Comparison of ENCODE assay signal across 11 cellular contexts in the genomic region with DNA sequence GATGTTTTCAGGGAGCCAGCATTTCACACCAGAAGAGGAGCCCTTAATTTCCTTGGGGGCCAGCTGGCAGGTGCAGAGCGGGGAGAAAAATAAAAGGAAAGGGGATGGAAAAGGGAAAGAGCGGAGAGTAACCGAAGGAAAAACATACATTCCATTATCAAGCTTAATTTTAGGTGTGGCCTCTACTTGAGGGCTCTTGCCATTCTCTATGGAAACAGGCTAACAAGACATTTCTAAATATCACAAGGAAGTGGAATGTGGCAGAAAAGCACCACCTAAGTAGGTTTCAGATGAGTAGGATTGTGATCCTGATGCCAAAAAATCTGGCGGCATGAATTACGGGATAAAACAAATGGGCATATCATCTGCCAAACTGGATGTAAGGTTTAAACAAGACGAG. TPM values are rescaled to one million over a fixed set of nuclear protein-coding genes. Genes with fewer than 3 reads are reported as not detected.
DNase-seq lines count a peak whose midpoint lies in the region; ATAC-seq, FAIRE-seq and TF ChIP-seq lines count a peak whose summit lies in the region.
"Had no signal": no experiment of that assay in that cellular context is flagged by ENCODE, and none has a peak within 500 bp of the region (broad histone marks: within the 10 kb centered on the region; RNA-seq: fewer than 3 reads in every experiment).

No MANE protein-coding gene starts in this region.

- CTCF ChIA-PET in PC-9 (lab: Charles Lee) (interaction anchor here (0.7 to 2.0 kb wide), 2 partner anchors 11 to 26 kb away, joined by 3 to 21 read pairs; no protein-coding TSS in a partner anchor), endothelial cell of umbilical vein (lab: Charles Lee) (interaction anchor here (0.6 to 3.4 kb wide), 11 partner anchors 10 to 144 kb away, joined by 3 to 69 read pairs (median 6); a partner anchor contains a TSS), RWPE1 (lab: Yijun Ruan, JAX) (interaction anchor here (0.6 to 2.0 kb wide), 14 partner anchors 10 to 289 kb away, joined by 3 to 13 read pairs (median 4); a partner anchor contains a TSS)

- H3K4me3 ChIP-seq in PC-9, result peak overlapping the region; percentile 89; the same call in 1 of the 2 replicates
- H3K4me3 ChIP-seq in endothelial cell of umbilical vein (replicated peaks in 1 of 3; ENCODE audit: insufficient read depth in 1 of 3, low read depth in 1 of 3, low read length in 3 of 3), result peak overlapping the region in 1 of 3 experiments; percentile 30
- H3K4me3 ChIP-seq in skeletal muscle satellite cell (ENCODE audit: low read length), result peak overlapping the region; percentile 88

- peaks cover 37% of the 10 kb centered on the region for H3K79me2 ChIP-seq in PC-9 (ENCODE audit: low read depth)
- H3K79me2 ChIP-seq in endothelial cell of umbilical vein (ENCODE audit: control insufficient read depth, insufficient read depth, low read length), result peaks cover 39% of the 10 kb centered on the region

- H3K9ac ChIP-seq in endothelial cell of umbilical vein (replicated peaks; ENCODE audit: extremely low read depth, insufficient read depth, low read length) (no peak overlapping the region), skeletal muscle satellite cell (ENCODE audit: low read depth, low read length) (peak overlapping the region; percentile 98)

- H3F3A ChIP-seq in PC-9 (ENCODE audit: insufficient read depth, low read depth), result no peaks in the 10 kb centered on the region; the same call in 1 of the 2 replicates

- H3K4me1 ChIP-seq in PC-9 (replicated peaks; ENCODE audit: insufficient read depth) (peaks cover 14% of the 10 kb centered on the region), endothelial cell of umbilical vein (ENCODE audit: control insufficient read depth, extremely low read depth, insufficient read depth, low read length) (peaks cover 20% of the 10 kb centered on the region), skeletal muscle satellite cell (ENCODE audit: control insufficient read depth, insufficient read depth, low read length) (peaks cover 19% of the 10 kb centered on the region)

- dilution Hi-C loops in endothelial cell of umbilical vein (cut with MboI; ENCODE audit: extremely low pct_ligation_motif_present, low sequenced_read_pairs), result no loop called here

- H3K27me3 ChIP-seq in PC-9 (ENCODE audit: insufficient read depth, low read depth) (no peaks in the 10 kb centered on the region), endothelial cell of umbilical vein (ENCODE audit: control insufficient read depth in 2 of 2, insufficient read depth in 2 of 2, low read length in 2 of 2) (peaks cover 4 to 8% of the 10 kb centered on the region in 2 experiments), skeletal muscle satellite cell (ENCODE audit: control insufficient read depth, insufficient read depth, low read length) (no peaks in the 10 kb centered on the region)

- ATAC-seq in esophagus mucosa, result no peak

- H2AFZ ChIP-seq in PC-9 (peak overlapping the region; percentile 95), endothelial cell of umbilical vein (ENCODE audit: low read depth, low read length) (peak overlapping the region; percentile 90)

- H3K4me2 ChIP-seq in PC-9, result peak overlapping the region; percentile 95
- H3K4me2 ChIP-seq in endothelial cell of umbilical vein (ENCODE audit: insufficient read depth, low read length), result peak overlapping the region; percentile 90
- H3K4me2 ChIP-seq in skeletal muscle satellite cell (ENCODE audit: low read length), result peak overlapping the region; percentile 88

- TF ChIP-seq CTCF in PC-9 (conservative IDR thresholded peaks at IDR 0.05) (no peak), endothelial cell of umbilical vein (IDR thresholded peaks at IDR 0.05; ENCODE audit: extremely low read depth in 1 of 2, insufficient read depth in 1 of 2, low read depth in 1 of 2, low read length in 2 of 2) (no peak), RWPE1 (conservative IDR thresholded peaks at IDR 0.05; ENCODE audit: low read depth) (no peak)

- H3K9me3 ChIP-seq in PC-9 (ENCODE audit: insufficient read depth, low read depth), result no peaks in the 10 kb centered on the region
- H3K9me3 ChIP-seq in endothelial cell of umbilical vein (replicated peaks; ENCODE audit: control insufficient read depth, insufficient read depth, low read length), result no peaks in the 10 kb centered on the region
- no peaks in the 10 kb centered on the region for H3K9me3 ChIP-seq in skeletal muscle satellite cell (replicated peaks; ENCODE audit: low read length)

- H3K36me3 ChIP-seq in PC-9 (ENCODE audit: low read depth), result peaks cover 14% of the 10 kb centered on the region; the same call in 1 of the 2 replicates
- peaks cover 3 to 11% of the 10 kb centered on the region in 2 experiments for H3K36me3 ChIP-seq in endothelial cell of umbilical vein (ENCODE audit: control insufficient read depth in 2 of 2, extremely low read depth in 1 of 2, insufficient read depth in 2 of 2, low read length in 2 of 2)
- H3K36me3 ChIP-seq in skeletal muscle satellite cell (ENCODE audit: insufficient read depth, low read length), result peaks cover 21% of the 10 kb centered on the region

- no peak for FAIRE-seq in endothelial cell of umbilical vein (lab: Jason Lieb, UNC)
- FAIRE-seq: islet of Langerhans had no signal

- H4K20me1 ChIP-seq in PC-9 (ENCODE audit: insufficient read depth), result peaks cover 12% of the 10 kb centered on the region
- peaks cover 8% of the 10 kb centered on the region for H4K20me1 ChIP-seq in endothelial cell of umbilical vein (replicated peaks; ENCODE audit: control insufficient read depth, extremely low read depth, insufficient read depth, low read length)

- H3K9me1 ChIP-seq in endothelial cell of umbilical vein (replicated peaks; ENCODE audit: control insufficient read depth, extremely low read depth, insufficient read depth, low read length), result no peaks in the 10 kb centered on the region

- H3K27ac ChIP-seq in PC-9 (no peak overlapping the region), endothelial cell of umbilical vein (ENCODE audit: insufficient read depth, low read depth, low read length) (no peak overlapping the region), RWPE1 (no peak overlapping the region)

- no peak for TF ChIP-seq POLR2A in endothelial cell of umbilical vein (IDR thresholded peaks at IDR 0.05; ENCODE audit: low read depth, low read length)

- BruUV-seq in PC-9 (replicated peaks; lab: Mats Ljungman, UMichigan) (no TSS peak), endothelial cell of umbilical vein (replicated peaks; lab: Mats Ljungman, UMichigan) (no TSS peak)

- DNase-seq in NCI-H1092 treated with DMSO at 0.1 percent for 48 hours (lab: John Stamatoyannopoulos, UW) (peak; percentile 35), NCI-H1092 (lab: John Stamatoyannopoulos, UW) (no peak), PC-9 (no peak), endothelial cell of umbilical vein (ENCODE audit: low read depth, low spot score) (no peak), NCI-H2196 treated with DMSO at 0.1 percent for 48 hours (lab: John Stamatoyannopoulos, UW; ENCODE audit: unreplicated experiment) (no peak), RWPE1 (ENCODE audit: low spot score) (no peak)

- H3K9me2 ChIP-seq in PC-9 (ENCODE audit: insufficient read depth), result no peaks in the 10 kb centered on the region

- intact Hi-C loops in PC-9 (cut with micrococcal nuclease; ENCODE audit: unreplicated experiment) (no loop called here), endothelial cell of umbilical vein (cut with micrococcal nuclease) (loop anchor here (5.0 kb wide), 1 partner anchor 80 kb away; a partner anchor contains a TSS)

- POLR2A ChIA-PET in PC-9 (lab: Charles Lee; ENCODE audit: unreplicated experiment), result no interaction called here
- POLR2A ChIA-PET in endothelial cell of umbilical vein (lab: Charles Lee), result interaction anchor here (1.1 kb wide), 1 partner anchor 11 kb away, joined by 4 read pairs; no protein-coding TSS in a partner anchor
- POLR2A ChIA-PET in RWPE1 (lab: Yijun Ruan, JAX; ENCODE audit: low non-redundant PET), result interaction anchor here (0.5 kb wide), 1 partner anchor 15 kb away, joined by 10 read pairs; no protein-coding TSS in a partner anchor

TF ChIP-seq in endothelial cell of umbilical vein, 7 proteins besides CTCF, POLR2A, EP300 and RAD21 (continues in another document):
- TF ChIP-seq GATA2 (IDR thresholded peaks at IDR 0.05; ENCODE audit: insufficient read depth, insufficient read length, low read depth, low read length), result no peak

RNA-seq across cellular contexts. Expression of a gene that starts 1.0 kb away (rescaled TPM):
- total RNA-seq in PC-9 (2021) (92.7 and 109 TPM in 2 replicates), endothelial cell of umbilical vein (156 and 159 TPM in 2 replicates), esophagus mucosa (69.4 TPM)
- polyA plus RNA-seq in endothelial cell of umbilical vein, result 51.2 and 110 TPM in 2 replicates
- polyA plus RNA-seq in endothelial cell of umbilical vein (2011; cell fraction: cytosol; rRNA removed), result 53.9 and 54.1 TPM in 2 replicates
- 349 and 417 TPM in 2 replicates for polyA plus RNA-seq in endothelial cell of umbilical vein (2011; cell fraction: nucleus; rRNA removed)
- 90.8 and 106 TPM in 2 replicates for polyA plus RNA-seq in endothelial cell of umbilical vein (2012)
- 138 and 184 TPM in 2 replicates for polyA minus RNA-seq in endothelial cell of umbilical vein
- 21.7 TPM for polyA minus RNA-seq in endothelial cell of umbilical vein (2011; cell fraction: cytosol; rRNA and poly(A)+ RNA removed)
- polyA minus RNA-seq in endothelial cell of umbilical vein (2011; cell fraction: nucleus; rRNA and poly(A)+ RNA removed), result 152 and 197 TPM in 2 replicates
- 100 and 113 TPM in 2 replicates for total RNA-seq in skeletal muscle satellite cell (2012; rRNA removed)

RNA-seq across cellular contexts. Expression of a gene that starts 49.0 kb away (rescaled TPM):
- 0.75 TPM in 1 of 2 replicates, not detected in the other for total RNA-seq in PC-9 (2021)
- total RNA-seq in endothelial cell of umbilical vein, result not detected in 2 replicates
- polyA plus RNA-seq in endothelial cell of umbilical vein, result not detected in 2 replicates
- polyA plus RNA-seq in endothelial cell of umbilical vein (2011; cell fraction: cytosol; rRNA removed), result not detected in 2 replicates
- polyA plus RNA-seq in endothelial cell of umbilical vein (2011; cell fraction: nucleus; rRNA removed), result 0.14 TPM in 1 of 2 replicates, not detected in the other
- not detected in 2 replicates for polyA plus RNA-seq in endothelial cell of umbilical vein (2012)
- not detected in 2 replicates for polyA minus RNA-seq in endothelial cell of umbilical vein
- polyA minus RNA-seq in endothelial cell of umbilical vein (2011; cell fraction: cytosol; rRNA and poly(A)+ RNA removed), result not detected
- not detected in 2 replicates for polyA minus RNA-seq in endothelial cell of umbilical vein (2011; cell fraction: nucleus; rRNA and poly(A)+ RNA removed)
- total RNA-seq in skeletal muscle satellite cell (2012; rRNA removed), result 0.25 TPM in 1 of 2 replicates, not detected in the other
- 0.08 TPM for total RNA-seq in esophagus mucosa
- total RNA-seq: A172, dermis microvascular lymphatic vessel endothelial cell had no signal

RNA-seq across cellular contexts. Expression of a gene that starts 55.8 kb away (rescaled TPM):
- total RNA-seq in PC-9 (2021) (81.3 and 105 TPM in 2 replicates), endothelial cell of umbilical vein (8.5 and 9.0 TPM in 2 replicates), esophagus mucosa (13.1 TPM)
- polyA plus RNA-seq in endothelial cell of umbilical vein, result 7.1 and 10.7 TPM in 2 replicates
- polyA plus RNA-seq in endothelial cell of umbilical vein (2011; cell fraction: cytosol; rRNA removed), result 5.8 and 7.0 TPM in 2 replicates
- polyA plus RNA-seq in endothelial cell of umbilical vein (2011; cell fraction: nucleus; rRNA removed), result 18.6 and 21.6 TPM in 2 replicates
- polyA plus RNA-seq in endothelial cell of umbilical vein (2012), result 6.8 and 10.7 TPM in 2 replicates
- polyA minus RNA-seq in endothelial cell of umbilical vein, result 19.7 and 21.4 TPM in 2 replicates
- 28.7 TPM for polyA minus RNA-seq in endothelial cell of umbilical vein (2011; cell fraction: cytosol; rRNA and poly(A)+ RNA removed)
- 9.9 and 10.6 TPM in 2 replicates for polyA minus RNA-seq in endothelial cell of umbilical vein (2011; cell fraction: nucleus; rRNA and poly(A)+ RNA removed)
- total RNA-seq in skeletal muscle satellite cell (2012; rRNA removed), result 15.2 and 18.6 TPM in 2 replicates
